Comparison of ENCODE assay signal across 14 cellular contexts in the genomic region with DNA sequence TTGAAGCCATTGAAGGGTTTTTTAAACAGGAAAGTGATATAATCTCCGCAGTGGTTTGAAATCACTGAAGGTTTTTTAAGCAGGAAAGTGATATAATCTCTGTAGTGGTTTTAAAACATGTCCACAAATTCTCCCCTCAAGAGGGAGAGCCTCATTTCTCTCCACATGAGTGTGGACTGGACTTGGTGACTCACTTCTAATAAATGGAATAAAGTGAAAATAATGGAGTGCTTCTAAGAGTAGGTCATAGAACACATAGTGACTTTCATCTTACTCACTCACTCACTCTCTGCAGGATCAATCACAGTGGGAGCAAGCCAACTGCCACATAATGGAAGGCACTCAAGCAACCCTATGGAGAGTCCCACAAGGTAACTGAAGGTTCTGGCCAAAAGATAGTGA. TPM values are rescaled to one million over a fixed set of nuclear protein-coding genes. Genes with fewer than 3 reads are reported as not detected.
DNase-seq lines count a peak whose midpoint lies in the region; ATAC-seq and TF ChIP-seq lines count a peak whose summit lies in the region.
"Had no signal": no experiment of that assay in that cellular context is flagged by ENCODE, and none has a peak within 500 bp of the region (broad histone marks: within the 10 kb centered on the region; RNA-seq: fewer than 3 reads in every experiment).

No MANE protein-coding gene starts in this region.

- H3K9me3 ChIP-seq in tibial artery: peaks cover 0 to 9% (median 5%) of the 10 kb centered on the region in 3 donors

- ATAC-seq in GM21786 (IDR thresholded peaks at IDR 0.05; ENCODE audit: unreplicated experiment): no peak

- POLR2A ChIA-PET in activated CD4-positive, alpha-beta memory T cell treated with anti-CD3 and anti-CD28 coated beads for 36 hours (lab: Charles Lee): no interaction called here

- H3K27me3 ChIP-seq in tibial artery: no peaks in the 10 kb centered on the region
- H3K27me3 ChIP-seq: transverse colon had no signal

- H3K4me1 Mint-ChIP-seq in osteocyte (ENCODE audit: unreplicated experiment): peaks cover 10% of the 10 kb centered on the region
- H3K4me1 Mint-ChIP-seq in activated CD4-positive, alpha-beta memory T cell treated with anti-CD3 and anti-CD28 coated beads for 36 hours (ENCODE audit: low read depth): peaks cover 9% of the 10 kb centered on the region

- peak; percentile 82 for DNase-seq in Daoy (ENCODE audit: low read depth)
- peak; percentile 69 for DNase-seq in NCI-H226
- peak; percentile 20 for DNase-seq in dedifferentiated amniotic fluid mesenchymal stem cell (ENCODE audit: extremely low spot score)
- no peak for DNase-seq in osteocyte (ENCODE audit: extremely low spot score, unreplicated experiment)
- no peak for DNase-seq in tibial artery
- no peak for DNase-seq in hypothalamus (lab: John Stamatoyannopoulos, UW)
- no peak for DNase-seq in activated CD4-positive, alpha-beta memory T cell treated with anti-CD3 and anti-CD28 coated beads for 36 hours
- DNase-seq: DMS79 treated with DMSO at 0.1 percent for 48 hours; left cardiac atrium; NCI-H1048; NK-92 treated with Interleukin-12 subunit alpha and Interleukin-12 subunit beta, amount 100 ng/mL, for 24 hours; T-helper 9 cell; transverse colon had no signal

- intact Hi-C loops in tibial artery (cut with DNase I; ENCODE audit: low total_unique reads): no loop called here
- intact Hi-C loops in activated CD4-positive, alpha-beta memory T cell treated with anti-CD3 and anti-CD28 coated beads for 36 hours (cut with micrococcal nuclease): no loop called here

- no peak overlapping the region for H3K27ac ChIP-seq in tibial artery
- H3K27ac ChIP-seq: transverse colon had no signal

- H3K36me3 Mint-ChIP-seq in osteocyte (ENCODE audit: unreplicated experiment): peaks cover 42% of the 10 kb centered on the region
- H3K36me3 Mint-ChIP-seq in activated CD4-positive, alpha-beta memory T cell treated with anti-CD3 and anti-CD28 coated beads for 36 hours: peaks cover 12% of the 10 kb centered on the region

- H3K9me3 Mint-ChIP-seq in osteocyte (ENCODE audit: unreplicated experiment): peaks cover 18% of the 10 kb centered on the region
- H3K9me3 Mint-ChIP-seq in activated CD4-positive, alpha-beta memory T cell treated with anti-CD3 and anti-CD28 coated beads for 36 hours: peaks cover 15% of the 10 kb centered on the region

- H3K27ac Mint-ChIP-seq in osteocyte (ENCODE audit: unreplicated experiment): peak overlapping the region; percentile 25
- H3K27ac Mint-ChIP-seq in activated CD4-positive, alpha-beta memory T cell treated with anti-CD3 and anti-CD28 coated beads for 36 hours: no peak overlapping the region

- H3K4me1 ChIP-seq in tibial artery: no peaks in the 10 kb centered on the region

- no peak for TF ChIP-seq CTCF in osteocyte (IDR thresholded peaks at IDR 0.05)
- no peak for TF ChIP-seq CTCF in tibial artery (IDR thresholded peaks at IDR 0.05)

- H3K4me3 ChIP-seq in tibial artery: no peak overlapping the region
- H3K4me3 ChIP-seq: transverse colon had no signal

- no peak overlapping the region for H3K4me3 Mint-ChIP-seq in osteocyte (ENCODE audit: unreplicated experiment)
- no peak overlapping the region for H3K4me3 Mint-ChIP-seq in activated CD4-positive, alpha-beta memory T cell treated with anti-CD3 and anti-CD28 coated beads for 36 hours

- no peaks in the 10 kb centered on the region for H3K27me3 Mint-ChIP-seq in osteocyte (ENCODE audit: unreplicated experiment)
- H3K27me3 Mint-ChIP-seq in activated CD4-positive, alpha-beta memory T cell treated with anti-CD3 and anti-CD28 coated beads for 36 hours: no peaks in the 10 kb centered on the region

- peaks cover 0 to 20% (median 0%) of the 10 kb centered on the region in 3 donors for H3K36me3 ChIP-seq in tibial artery
- H3K36me3 ChIP-seq: transverse colon had no signal

- CTCF ChIA-PET in activated CD4-positive, alpha-beta memory T cell treated with anti-CD3 and anti-CD28 coated beads for 36 hours (lab: Charles Lee): no interaction called here

RNA-seq across cellular contexts. Expression of gene CTNNAL1, which starts 12.0 kb away (rescaled TPM):
- 311 and 350 TPM in 2 replicates for total RNA-seq in Daoy (2014; rRNA removed; shearing (Covaris generic))
- total RNA-seq in osteocyte: 46.3 and 55.4 TPM in 2 replicates
- 10 to 100 TPM; 23.2 to 25.9 TPM for total RNA-seq in activated CD4-positive, alpha-beta memory T cell treated with anti-CD3 and anti-CD28 coated beads for 36 hours

Comparison
In these comparisons a context has a peak if more than half of its experiments do, and no peak if none do; other contexts are left out.
1. DNase-seq: peak in Daoy (single experiment), NCI-H226 (single experiment) and dedifferentiated amniotic fluid mesenchymal stem cell (single experiment); none in osteocyte (single experiment), tibial artery (0 of 2), hypothalamus (0 of 51) and activated CD4-positive, alpha-beta memory T cell treated with anti-CD3 and anti-CD28 coated beads for 36 hours (single experiment).